In the genomic region with DNA sequence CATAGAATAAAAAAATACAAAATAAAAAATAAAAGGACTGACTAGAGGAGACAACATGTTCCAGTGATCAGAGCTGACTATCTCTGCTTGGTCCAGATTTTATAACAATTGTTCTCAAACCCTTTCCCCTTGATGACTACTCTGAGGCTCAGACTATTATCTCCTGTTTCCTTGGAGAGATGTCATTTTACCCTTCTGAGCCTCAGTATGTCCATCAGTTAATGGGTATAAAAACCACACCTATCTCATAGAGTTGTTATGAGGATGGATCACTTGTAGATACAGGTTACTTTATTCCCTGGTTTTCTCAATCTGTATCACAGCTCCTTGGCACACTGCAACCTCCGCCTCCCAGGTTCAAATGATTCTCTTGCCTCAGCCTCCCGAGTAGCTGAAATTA, we compare ENCODE assay signal across 1 cellular context.
A peak's percentile ranks its signal among the peaks of the same experiment; 100 is the strongest.
TF ChIP-seq lines count a peak whose summit lies in the region.

No MANE protein-coding gene starts in this region.

TF ChIP-seq in K562, 482 proteins besides CTCF, POLR2A, EP300 and RAD21 (continued from another document):
- TF ChIP-seq KDM1A (IDR thresholded peaks at IDR 0.05) (0 out of 4 replicates have a peak, but pooled peaks of 1 of the 2 experiments have one; percentile 20), SMAD1 (IDR thresholded peaks at IDR 0.05; ENCODE audit: low read depth, low read length, partially characterized antibody) (no peak), CBFA2T3 (IDR thresholded peaks at IDR 0.05) (no peak), PHF20 (IDR thresholded peaks at IDR 0.05; ENCODE audit: partially characterized antibody) (no peak), RFX7 (CRISPR knock-in tag; IDR thresholded peaks at IDR 0.05) (no peak), NELFE (IDR thresholded peaks at IDR 0.05; ENCODE audit: insufficient read depth, insufficient read length) (no peak), MCM2 (IDR thresholded peaks at IDR 0.05; ENCODE audit: low read depth) (no peak), RBM17 (IDR thresholded peaks at IDR 0.05; ENCODE audit: borderline replicate concordance, low read depth, low read length) (no peak), MCM7 (IDR thresholded peaks at IDR 0.05) (no peak), ZNF24 (IDR thresholded peaks at IDR 0.05) (no peak), ZSCAN32 (CRISPR knock-in tag; IDR thresholded peaks at IDR 0.05) (no peak), SMARCA4 (IDR thresholded peaks at IDR 0.05) (no peak), DPF2 (IDR thresholded peaks at IDR 0.05) (no peak), HIVEP1 (CRISPR knock-in tag; IDR thresholded peaks at IDR 0.05) (no peak)
- TF ChIP-seq, protein P1, sequence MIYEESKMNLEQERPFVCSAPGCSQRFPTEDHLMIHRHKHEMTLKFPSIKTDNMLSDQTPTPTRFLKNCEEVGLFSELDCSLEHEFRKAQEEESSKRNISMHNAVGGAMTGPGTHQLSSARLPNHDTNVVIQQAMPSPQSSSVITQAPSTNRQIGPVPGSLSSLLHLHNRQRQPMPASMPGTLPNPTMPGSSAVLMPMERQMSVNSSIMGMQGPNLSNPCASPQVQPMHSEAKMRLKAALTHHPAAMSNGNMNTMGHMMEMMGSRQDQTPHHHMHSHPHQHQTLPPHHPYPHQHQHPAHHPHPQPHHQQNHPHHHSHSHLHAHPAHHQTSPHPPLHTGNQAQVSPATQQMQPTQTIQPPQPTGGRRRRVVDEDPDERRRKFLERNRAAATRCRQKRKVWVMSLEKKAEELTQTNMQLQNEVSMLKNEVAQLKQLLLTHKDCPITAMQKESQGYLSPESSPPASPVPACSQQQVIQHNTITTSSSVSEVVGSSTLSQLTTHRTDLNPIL (CRISPR knock-in tag; IDR thresholded peaks at IDR 0.05): no peak
- TF ChIP-seq, protein P2, sequence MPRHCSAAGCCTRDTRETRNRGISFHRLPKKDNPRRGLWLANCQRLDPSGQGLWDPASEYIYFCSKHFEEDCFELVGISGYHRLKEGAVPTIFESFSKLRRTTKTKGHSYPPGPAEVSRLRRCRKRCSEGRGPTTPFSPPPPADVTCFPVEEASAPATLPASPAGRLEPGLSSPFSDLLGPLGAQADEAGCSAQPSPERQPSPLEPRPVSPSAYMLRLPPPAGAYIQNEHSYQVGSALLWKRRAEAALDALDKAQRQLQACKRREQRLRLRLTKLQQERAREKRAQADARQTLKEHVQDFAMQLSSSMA (CRISPR knock-in tag; IDR thresholded peaks at IDR 0.05): no peak
- TF ChIP-seq, protein P3, sequence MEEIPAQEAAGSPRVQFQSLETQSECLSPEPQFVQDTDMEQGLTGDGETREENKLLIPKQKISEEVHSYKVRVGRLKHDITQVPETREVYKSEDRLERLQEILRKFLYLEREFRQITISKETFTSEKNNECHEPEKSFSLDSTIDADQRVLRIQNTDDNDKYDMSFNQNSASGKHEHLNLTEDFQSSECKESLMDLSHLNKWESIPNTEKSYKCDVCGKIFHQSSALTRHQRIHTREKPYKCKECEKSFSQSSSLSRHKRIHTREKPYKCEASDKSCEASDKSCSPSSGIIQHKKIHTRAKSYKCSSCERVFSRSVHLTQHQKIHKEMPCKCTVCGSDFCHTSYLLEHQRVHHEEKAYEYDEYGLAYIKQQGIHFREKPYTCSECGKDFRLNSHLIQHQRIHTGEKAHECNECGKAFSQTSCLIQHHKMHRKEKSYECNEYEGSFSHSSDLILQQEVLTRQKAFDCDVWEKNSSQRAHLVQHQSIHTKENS (CRISPR knock-in tag; IDR thresholded peaks at IDR 0.05): no peak
- TF ChIP-seq, protein P4, sequence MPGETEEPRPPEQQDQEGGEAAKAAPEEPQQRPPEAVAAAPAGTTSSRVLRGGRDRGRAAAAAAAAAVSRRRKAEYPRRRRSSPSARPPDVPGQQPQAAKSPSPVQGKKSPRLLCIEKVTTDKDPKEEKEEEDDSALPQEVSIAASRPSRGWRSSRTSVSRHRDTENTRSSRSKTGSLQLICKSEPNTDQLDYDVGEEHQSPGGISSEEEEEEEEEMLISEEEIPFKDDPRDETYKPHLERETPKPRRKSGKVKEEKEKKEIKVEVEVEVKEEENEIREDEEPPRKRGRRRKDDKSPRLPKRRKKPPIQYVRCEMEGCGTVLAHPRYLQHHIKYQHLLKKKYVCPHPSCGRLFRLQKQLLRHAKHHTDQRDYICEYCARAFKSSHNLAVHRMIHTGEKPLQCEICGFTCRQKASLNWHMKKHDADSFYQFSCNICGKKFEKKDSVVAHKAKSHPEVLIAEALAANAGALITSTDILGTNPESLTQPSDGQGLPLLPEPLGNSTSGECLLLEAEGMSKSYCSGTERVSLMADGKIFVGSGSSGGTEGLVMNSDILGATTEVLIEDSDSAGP (CRISPR knock-in tag; IDR thresholded peaks at IDR 0.05): no peak
TF ChIP-seq in K562: peak in this region for 4.
